Comparison of ENCODE assay signal across 8 cellular contexts in genomic region chr6:42661540-42662153, GRCh38.
DNase-seq lines count a peak whose midpoint lies in the region; ATAC-seq and TF ChIP-seq lines count a peak whose summit lies in the region.

No MANE protein-coding gene starts in this region.

- TF ChIP-seq CTCF in AG04449 (IDR thresholded peaks at IDR 0.05; ENCODE audit: insufficient read depth, low read length, missing control alignments) (peak; percentile 70), kidney epithelial cell (IDR thresholded peaks at IDR 0.05; ENCODE audit: insufficient read depth, low read length, poor library complexity, severe bottlenecking) (peak; percentile 80)

- H3K4me3 Mint-ChIP-seq in central memory CD8-positive, alpha-beta T cell, result no peak overlapping the region

- no peak overlapping the region for H3K4me3 ChIP-seq in AG04449 (ENCODE audit: low read depth, low read length)
- H3K4me3 ChIP-seq in kidney epithelial cell (ENCODE audit: low read depth, low read length), result no peak overlapping the region

- DNase-seq in AG04449 (ENCODE audit: low read depth, low spot score) (peak; percentile 3), H4 (ENCODE audit: low spot score) (peak; percentile 41), NCI-H446 treated with DMSO at 0.1 percent for 48 hours (lab: John Stamatoyannopoulos, UW) (peak; percentile 63), kidney epithelial cell (ENCODE audit: low read depth) (peak; percentile 14)
- peak; percentile 77 to 85 for DNase-seq in central memory CD8-positive, alpha-beta T cell (ENCODE audit: low spot score in 2 of 2)
- DNase-seq in stimulated activated CD4-positive, alpha-beta T cell treated with anti-CD3 and anti-CD28 coated beads, Interleukin-2, amount 100 ng/mL, for 24 hours, result peak; percentile 86 to 90

- H3K27me3 ChIP-seq in kidney epithelial cell (ENCODE audit: control insufficient read depth, insufficient read depth, low read length), result no peaks in the 10 kb centered on the region

- H3K36me3 ChIP-seq in kidney epithelial cell (ENCODE audit: control insufficient read depth, insufficient read depth, low read length), result no peaks in the 10 kb centered on the region

- no peaks in the 10 kb centered on the region for H3K4me1 Mint-ChIP-seq in central memory CD8-positive, alpha-beta T cell

- no peaks in the 10 kb centered on the region for H3K27me3 Mint-ChIP-seq in central memory CD8-positive, alpha-beta T cell

- H3K36me3 Mint-ChIP-seq in central memory CD8-positive, alpha-beta T cell (ENCODE audit: insufficient read depth), result peaks cover 71% of the 10 kb centered on the region

- POLR2A ChIA-PET in AG04449 (lab: Yijun Ruan, JAX), result no interaction called here

- H3K9me3 Mint-ChIP-seq in central memory CD8-positive, alpha-beta T cell, result no peaks in the 10 kb centered on the region

- ATAC-seq in activated CD4-positive, CD25-positive, alpha-beta regulatory T cell treated with anti-CD3 and anti-CD28 coated beads, Interleukin-2, amount 50 U/mL, for 24 hours, result peak; percentile 77
- ATAC-seq in central memory CD8-positive, alpha-beta T cell (replicated peaks; ENCODE audit: extremely low read depth, poor library complexity, severe bottlenecking), result peak; percentile 81
- no peak for ATAC-seq in HG02642 (IDR thresholded peaks at IDR 0.05; ENCODE audit: poor library complexity, unreplicated experiment)

- no peak overlapping the region for H3K27ac Mint-ChIP-seq in central memory CD8-positive, alpha-beta T cell (ENCODE audit: low read depth)

- CTCF ChIA-PET in AG04449 (lab: Yijun Ruan, JAX), result interaction anchor here (0.6 to 8.2 kb wide), 46 partner anchors 9 to 238 kb away, joined by 3 to 143 read pairs (median 5); partner anchors contain the start of genes RPL7L1 and TBCC

Comparison
In these comparisons a context has a peak if more than half of its experiments do, and no peak if none do; other contexts are left out.
1. DNase-seq: peak in every context shown above with its lines; median percentile 88 in stimulated activated CD4-positive, alpha-beta T cell treated with anti-CD3 and anti-CD28 coated beads, Interleukin-2, amount 100 ng/mL, for 24 hours; 81 in central memory CD8-positive, alpha-beta T cell; 63 in NCI-H446 treated with DMSO at 0.1 percent for 48 hours; 41 in H4; 14 in kidney epithelial cell; 3 in AG04449.